Comparison of ENCODE assay signal across 23 cellular contexts in genomic region chr4:119942806-119943205, GRCh38.
"Had no signal": no experiment of that assay in that cellular context is flagged by ENCODE, and none has a peak within 500 bp of the region (broad histone marks: within the 10 kb centered on the region; RNA-seq: fewer than 3 reads in every experiment).

No MANE protein-coding gene starts in this region.

- DNase-seq: cortex of kidney; dorsolateral prefrontal cortex; effector CD4-positive, alpha-beta T cell; foreskin keratinocyte; heart left ventricle; left cardiac atrium; left lung; lower lobe of right lung; natural killer cell; occipital lobe; ovary; posterior cingulate gyrus; psoas muscle; right cardiac atrium; sigmoid colon; stimulated activated CD4-positive, alpha-beta T cell treated with anti-CD3 and anti-CD28 coated beads, Interleukin-2, amount 100 ng/mL, for 24 hours; stimulated activated CD4-positive, alpha-beta T cell treated with anti-CD3 and anti-CD28 coated beads, Interleukin-4, amount 100 ng/mL, for 24 hours; stimulated activated naive CD4-positive, alpha-beta T cell treated with Interleukin-2 at 50 U/mL for 16 hours; stomach; thyroid gland had no signal

- ATAC-seq: foreskin keratinocyte; gastroesophageal sphincter; heart left ventricle; left cardiac atrium; left lung; lower lobe of right lung; natural killer cell; psoas muscle; right cardiac atrium; stimulated activated effector memory CD8-positive, alpha-beta T cell treated with anti-CD3 and anti-CD28 coated beads, Interleukin-12 subunit alpha, Interleukin-12 subunit beta, amount 100 ng/mL, for 72 hours had no signal

- H3K4me3 ChIP-seq: dorsolateral prefrontal cortex, gastroesophageal sphincter, hepatocyte, left lung, lower lobe of right lung, ovary, psoas muscle, sigmoid colon, stomach, thyroid gland had no signal
